In the genomic region with DNA sequence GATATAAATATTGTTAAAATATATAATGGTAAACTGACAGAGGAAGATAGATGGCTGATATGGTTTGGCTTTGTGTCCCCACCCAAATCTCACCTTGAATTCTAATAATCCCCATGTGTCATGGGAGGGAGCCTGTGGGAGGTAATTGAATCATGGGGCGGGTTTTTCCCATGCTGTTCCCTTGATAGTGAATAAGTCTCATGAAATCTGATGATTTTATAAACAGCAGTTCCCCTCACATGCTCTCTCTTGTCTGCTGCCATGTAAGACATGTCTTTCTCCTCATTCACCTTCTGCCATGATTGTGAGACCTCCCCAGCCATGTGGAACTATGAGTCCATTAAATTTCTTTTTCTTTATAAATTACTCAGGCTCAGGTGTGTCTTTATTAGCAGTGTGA, we compare ENCODE assay signal across 8 cellular contexts. TPM values are rescaled to one million over a fixed set of nuclear protein-coding genes. Genes with fewer than 3 reads are reported as not detected.
"Had no signal": no experiment of that assay in that cellular context is flagged by ENCODE, and none has a peak within 500 bp of the region (broad histone marks: within the 10 kb centered on the region; RNA-seq: fewer than 3 reads in every experiment).

No MANE protein-coding gene starts in this region.

- H3K4me3 Mint-ChIP-seq: GM23338, H9 had no signal

- H3K4me3 ChIP-seq: GM23338, K562 had no signal

- FAIRE-seq: H1, H54, K562 had no signal

- H3K27ac Mint-ChIP-seq: GM23338, H9 had no signal

- ATAC-seq: GM23338, K562 had no signal

- DNase-seq: H9, HCEC 1CT, IMR-90 had no signal

RNA-seq across cellular contexts. Expression of a gene that starts 46.3 kb away (rescaled TPM):
- total RNA-seq: GM23338, H1, H9, HT1080, IMR-90, K562 had no signal
